ENCODE assay signal across 8 cellular contexts in the genomic region with DNA sequence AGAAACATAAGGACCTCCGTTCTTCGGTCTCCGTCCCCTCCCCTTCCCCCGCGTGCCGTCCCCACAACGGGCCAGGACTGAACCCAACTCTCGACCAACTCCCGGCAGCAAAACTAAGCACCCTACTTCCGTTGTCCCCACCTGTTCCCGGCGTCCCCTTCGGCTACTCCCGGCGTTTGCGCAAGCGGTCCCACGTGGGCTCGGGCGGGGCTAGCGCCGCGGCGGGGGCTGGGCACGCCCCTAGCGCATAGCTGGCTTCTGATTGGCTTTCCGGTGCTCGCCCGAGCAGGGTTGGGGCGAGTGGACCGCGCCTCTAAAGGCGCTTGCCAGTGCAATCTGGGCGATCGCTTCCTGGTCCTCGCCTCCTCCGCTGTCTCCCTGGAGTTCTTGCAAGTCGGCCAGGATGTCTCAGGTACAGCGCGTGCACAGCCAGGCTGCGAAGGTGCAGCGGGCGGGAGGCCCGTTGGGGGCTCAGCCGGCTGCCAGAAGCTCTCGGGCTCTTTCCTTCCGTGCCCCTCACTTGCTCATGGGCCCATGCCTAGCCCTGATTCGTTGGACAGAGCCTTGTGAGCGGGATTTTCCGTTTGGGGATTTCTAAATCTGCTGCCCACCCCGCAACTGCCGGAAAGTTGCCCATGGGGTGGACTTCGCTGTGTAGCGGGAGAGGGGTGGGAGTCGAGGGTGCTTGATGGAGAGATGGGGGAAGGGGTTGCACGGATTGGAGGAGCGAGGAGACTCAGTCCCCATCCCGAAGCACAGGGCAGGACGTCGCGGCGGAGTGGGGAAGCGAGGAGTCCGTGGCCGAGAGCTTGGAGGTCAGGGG. TPM values are rescaled to one million over a fixed set of nuclear protein-coding genes. Genes with fewer than 3 reads are reported as not detected.
DNase-seq lines count a peak whose midpoint lies in the region; ATAC-seq and TF ChIP-seq lines count a peak whose summit lies in the region.

TSS of gene C2orf76 (minus strand) at position 186 of the 823 bp plus-strand sequence. CDS start 26,875 bp downstream, outside the sequence.
TSS of gene DBI (plus strand) at position 329 of the 823 bp plus-strand sequence. CDS start at position 404, 75 bp downstream.

- H4K20me1 ChIP-seq in BLaER1: peaks cover 49% of the 10 kb centered on the region

- H3K4me1 Mint-ChIP-seq in dendritic cell treated with granulocyte-macrophage colony-stimulating factor and Interleukin-4, amounts not matched to agents 40 ng/mL and 50 ng/mL, for 4 days (ENCODE audit: low read depth): peaks cover 61% of the 10 kb centered on the region

- intact Hi-C loops in dendritic cell treated with granulocyte-macrophage colony-stimulating factor and Interleukin-4, amounts not matched to agents 40 ng/mL and 50 ng/mL, for 4 days (cut with micrococcal nuclease): no loop called here
- intact Hi-C loops in left lung (cut with DNase I): no loop called here

- ATAC-seq in GM19328 (IDR thresholded peaks at IDR 0.05; ENCODE audit: unreplicated experiment): peak; percentile 96
- ATAC-seq in HG03520 (IDR thresholded peaks at IDR 0.05; ENCODE audit: unreplicated experiment): peak; percentile 95
- peak; percentile 97 for ATAC-seq in left lung

- H3K9me3 ChIP-seq in BLaER1 (no peaks in the 10 kb centered on the region), left lung (no peaks in the 10 kb centered on the region)

- H3K9me3 Mint-ChIP-seq in dendritic cell treated with granulocyte-macrophage colony-stimulating factor and Interleukin-4, amounts not matched to agents 40 ng/mL and 50 ng/mL, for 4 days: no peaks in the 10 kb centered on the region

- H3K36me3 ChIP-seq in BLaER1 (peaks cover 40% of the 10 kb centered on the region), left lung (peaks cover 0 to 35% of the 10 kb centered on the region in 2 donors)

- H3K4me3 Mint-ChIP-seq in dendritic cell treated with granulocyte-macrophage colony-stimulating factor and Interleukin-4, amounts not matched to agents 40 ng/mL and 50 ng/mL, for 4 days: peak within 1 kb of the TSS; percentile 99

- peak; percentile 96 for DNase-seq in NCI-H69 (lab: John Stamatoyannopoulos, UW)
- DNase-seq in activated CD4-positive, alpha-beta T cell treated with anti-CD3 and anti-CD28 coated beads, Interleukin-2, amount 50 U/mL, for 24 hours (ENCODE audit: low read depth in 1 of 2, low spot score in 1 of 2): peak; percentile 78 to 88
- peak; percentile 97 to 99 for DNase-seq in left lung
- peak; percentile 85 to 92 for DNase-seq in stimulated activated CD4-positive, alpha-beta T cell treated with anti-CD3 and anti-CD28 coated beads, Interleukin-2, amount 100 ng/mL, for 48 hours

- no peak for TF ChIP-seq CTCF in left lung (IDR thresholded peaks at IDR 0.05)

- H3K27me3 Mint-ChIP-seq in dendritic cell treated with granulocyte-macrophage colony-stimulating factor and Interleukin-4, amounts not matched to agents 40 ng/mL and 50 ng/mL, for 4 days: no peaks in the 10 kb centered on the region

- no peaks in the 10 kb centered on the region for H3K27me3 ChIP-seq in BLaER1
- H3K27me3 ChIP-seq in left lung: no peaks in the 10 kb centered on the region

- peak within 1 kb of the TSS; percentile 91 for H3K27ac ChIP-seq in BLaER1
- H3K27ac ChIP-seq in left lung: peak within 1 kb of the TSS; percentile 86 to 89

- peaks cover 59% of the 10 kb centered on the region for H3K36me3 Mint-ChIP-seq in dendritic cell treated with granulocyte-macrophage colony-stimulating factor and Interleukin-4, amounts not matched to agents 40 ng/mL and 50 ng/mL, for 4 days (ENCODE audit: low read depth)

- H3K27ac Mint-ChIP-seq in dendritic cell treated with granulocyte-macrophage colony-stimulating factor and Interleukin-4, amounts not matched to agents 40 ng/mL and 50 ng/mL, for 4 days: peak within 1 kb of the TSS; percentile 98

- H3K4me1 ChIP-seq in BLaER1: peaks cover 74% of the 10 kb centered on the region
- peaks cover 15 to 42% of the 10 kb centered on the region in 2 donors for H3K4me1 ChIP-seq in left lung

- H3K9ac ChIP-seq in BLaER1: peak within 1 kb of the TSS; percentile 86

- peak within 1 kb of the TSS; percentile 77 for H3K4me3 ChIP-seq in BLaER1
- peak within 1 kb of the TSS; percentile 64 to 92 for H3K4me3 ChIP-seq in left lung

- H3K4me2 ChIP-seq in BLaER1: peak within 1 kb of the TSS; percentile 95

RNA-seq across cellular contexts. Expression of gene C2orf76, which starts in this region (rescaled TPM):
- 10 to 100 TPM; 11.0 TPM for total RNA-seq in left lung

RNA-seq across cellular contexts. Expression of gene DBI, which starts in this region (rescaled TPM):
- 100 to 1,000 TPM; 172 to 175 TPM for total RNA-seq in left lung

Comparison
In these comparisons a context has a peak if more than half of its experiments do, and no peak if none do; other contexts are left out.
1. Peak in every context shown above with its lines: DNase-seq, ATAC-seq, H3K4me3 ChIP-seq and H3K27ac ChIP-seq.